7 cellular contexts compared by ENCODE assay signal in genomic region chr17:59840908-59841666, GRCh38. TPM values are rescaled to one million over a fixed set of nuclear protein-coding genes. Genes with fewer than 3 reads are reported as not detected.
DNase-seq lines count a peak whose midpoint lies in the region; ATAC-seq and TF ChIP-seq lines count a peak whose summit lies in the region.

No MANE protein-coding gene starts in this region.

- peaks cover 44% of the 10 kb centered on the region for H3K4me1 Mint-ChIP-seq in progenitor cell of endocrine pancreas (ENCODE audit: low read depth)

- no peak for TF ChIP-seq CTCF in progenitor cell of endocrine pancreas (IDR thresholded peaks at IDR 0.05; ENCODE audit: unreplicated experiment)

- H3K27ac Mint-ChIP-seq in progenitor cell of endocrine pancreas: peak overlapping the region; percentile 100

- no peaks in the 10 kb centered on the region for H3K9me3 Mint-ChIP-seq in progenitor cell of endocrine pancreas (ENCODE audit: low read depth)

- intact Hi-C loops in sciatic nerve (cut with DNase I): no loop called here

- peak overlapping the region; percentile 96 for H3K4me3 Mint-ChIP-seq in progenitor cell of endocrine pancreas (ENCODE audit: low read depth)

- H3K36me3 Mint-ChIP-seq in progenitor cell of endocrine pancreas (ENCODE audit: insufficient read depth): peaks cover 38% of the 10 kb centered on the region

- peak overlapping the region; percentile 99 for H3K27ac ChIP-seq in epithelial cell of prostate

- TF ChIP-seq POLR2A in GM18526 (IDR thresholded peaks at IDR 0.05; ENCODE audit: extremely low read depth, insufficient read length): peak; percentile 53

- H3K27me3 Mint-ChIP-seq in progenitor cell of endocrine pancreas: no peaks in the 10 kb centered on the region

- ATAC-seq in sciatic nerve (no peak), GM21360 (IDR thresholded peaks at IDR 0.05; ENCODE audit: unreplicated experiment) (no peak), HG02884 (IDR thresholded peaks at IDR 0.05; ENCODE audit: unreplicated experiment) (no peak)

- DNase-seq in RPMI7951 (ENCODE audit: low read depth): peak; percentile 52
- DNase-seq in epithelial cell of prostate (ENCODE audit: low read depth, low spot score): no peak
- DNase-seq in progenitor cell of endocrine pancreas (ENCODE audit: low spot score, unreplicated experiment): no peak
- DNase-seq in sciatic nerve (ENCODE audit: low spot score): no peak

RNA-seq across cellular contexts. Expression of gene TUBD1, which starts 51.7 kb away (rescaled TPM):
- 9.7 and 10.8 TPM in 2 replicates for total RNA-seq in RPMI7951 (2014; rRNA removed; shearing (Covaris generic))
- total RNA-seq in progenitor cell of endocrine pancreas (31.7 and 31.8 TPM in 2 replicates), sciatic nerve (12.6 TPM)

RNA-seq across cellular contexts. Expression of gene RPS6KB1, which starts 51.8 kb away (rescaled TPM):
- total RNA-seq in RPMI7951 (2014; rRNA removed; shearing (Covaris generic)): 12.4 and 17.4 TPM in 2 replicates
- total RNA-seq in progenitor cell of endocrine pancreas (48.9 and 53.8 TPM in 2 replicates), sciatic nerve (56.2 TPM)
